Comparison of ENCODE assay signal across 12 cellular contexts in the genomic region with DNA sequence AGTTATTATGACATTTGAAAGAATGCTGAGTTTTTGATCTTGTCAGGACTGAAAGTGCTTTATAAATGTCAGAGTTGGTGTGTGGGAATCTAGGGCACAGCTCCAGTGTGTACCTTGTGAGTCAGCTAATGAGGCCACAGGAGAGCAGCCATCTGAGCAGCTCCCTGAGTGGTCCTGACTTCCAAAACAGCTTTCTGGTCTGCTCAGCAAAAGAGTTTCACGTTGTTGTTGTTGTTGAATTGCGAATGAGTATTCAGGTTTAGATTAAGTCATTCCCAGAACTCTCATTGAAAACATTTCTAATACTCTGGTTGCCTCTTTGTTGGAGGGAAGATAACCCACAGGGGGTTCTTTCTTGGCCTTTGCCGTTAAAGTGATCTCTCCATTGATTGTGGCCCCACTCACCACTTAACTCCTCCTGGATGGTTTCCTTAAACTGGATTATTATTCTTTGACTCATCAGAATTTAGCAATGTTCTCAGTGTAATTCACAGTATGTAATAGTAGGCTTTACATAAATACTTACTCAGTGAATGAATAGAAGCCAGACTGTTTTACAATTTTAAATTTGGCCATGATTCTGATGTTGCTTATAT.
DNase-seq lines count a peak whose midpoint lies in the region; ATAC-seq and TF ChIP-seq lines count a peak whose summit lies in the region.
"Had no signal": no experiment of that assay in that cellular context is flagged by ENCODE, and none has a peak within 500 bp of the region (broad histone marks: within the 10 kb centered on the region; RNA-seq: fewer than 3 reads in every experiment).

No MANE protein-coding gene starts in this region.

- in situ Hi-C loops in GM23248 (cut with MboI): no loop called here
- in situ Hi-C loops in astrocyte of the cerebellum (cut with HindIII; ENCODE audit: low sequenced_read_pairs): no loop called here

- no peaks in the 10 kb centered on the region for H3K4me1 Mint-ChIP-seq in natural killer cell
- H3K4me1 Mint-ChIP-seq: B cell had no signal

- H3K79me2 ChIP-seq in GM23248 (ENCODE audit: insufficient read depth): no peaks in the 10 kb centered on the region

- H3K4me1 ChIP-seq in GM23248 (ENCODE audit: insufficient read depth): peaks cover 24% of the 10 kb centered on the region
- H3K4me1 ChIP-seq: upper lobe of right lung had no signal

- TF ChIP-seq CTCF in astrocyte of the cerebellum (IDR thresholded peaks at IDR 0.05; ENCODE audit: low read depth, low read length, missing control alignments) (no peak), kidney epithelial cell (IDR thresholded peaks at IDR 0.05; ENCODE audit: insufficient read depth, low read length, poor library complexity, severe bottlenecking) (no peak), natural killer cell (IDR thresholded peaks at IDR 0.05) (no peak)

- H3K27ac ChIP-seq in GM23248: peak overlapping the region; percentile 67
- H3K27ac ChIP-seq: upper lobe of right lung had no signal

- no peaks in the 10 kb centered on the region for H3K9me3 Mint-ChIP-seq in natural killer cell

- peaks cover 5% of the 10 kb centered on the region for H3K9me2 ChIP-seq in GM23248 (ENCODE audit: insufficient read depth)

- H3K4me2 ChIP-seq in GM23248 (ENCODE audit: unreplicated experiment): peak overlapping the region; percentile 54

- intact Hi-C loops in natural killer cell (cut with micrococcal nuclease): no loop called here

- ATAC-seq in natural killer cell: no peak
- ATAC-seq: natural killer cell treated with Interleukin-12 subunit alpha and Interleukin-12 subunit beta and Interleukin-15 and Interleukin-18, amount 100 ng/mL, for 72 hours; upper lobe of right lung had no signal

- H2AFZ ChIP-seq in GM23248: peak overlapping the region; percentile 48; the same call in 1 of the 2 replicates

- DNase-seq in A172 (ENCODE audit: low spot score) (peak; percentile 60), GM23248 (peak; percentile 80), astrocyte of the cerebellum (ENCODE audit: low read depth) (peak; percentile 65), kidney epithelial cell (ENCODE audit: low read depth) (peak; percentile 79), hippocampal formation (lab: John Stamatoyannopoulos, UW) (no peak), KG1 (lab: John Stamatoyannopoulos, UW) (no peak), natural killer cell (no peak), NCI-H82 treated with DMSO at 0.1 percent for 48 hours (lab: John Stamatoyannopoulos, UW; ENCODE audit: unreplicated experiment) (no peak)
- DNase-seq: stimulated activated CD4-positive, alpha-beta T cell treated with anti-CD3 and anti-CD28 coated beads, Interleukin-12 subunit alpha, Interleukin-12 subunit beta, amount 100 ng/mL, for 4 hours; upper lobe of right lung had no signal

- H3K36me3 ChIP-seq in GM23248 (ENCODE audit: low read depth): no peaks in the 10 kb centered on the region
- H3K36me3 ChIP-seq in kidney epithelial cell (ENCODE audit: control insufficient read depth, insufficient read depth, low read length): no peaks in the 10 kb centered on the region
- H3K36me3 ChIP-seq: upper lobe of right lung had no signal

- no peaks in the 10 kb centered on the region for H3K36me3 Mint-ChIP-seq in natural killer cell
- H3K36me3 Mint-ChIP-seq: natural killer cell treated with Interleukin-12 subunit alpha and Interleukin-12 subunit beta and Interleukin-15 and Interleukin-18, amount 100 ng/mL, for 72 hours had no signal

- no peak overlapping the region for H3K9ac ChIP-seq in GM23248

- H3K27me3 Mint-ChIP-seq in natural killer cell (ENCODE audit: low read depth in 2 of 2): no peaks in the 10 kb centered on the region
- H3K27me3 Mint-ChIP-seq: B cell; natural killer cell treated with Interleukin-12 subunit alpha and Interleukin-12 subunit beta and Interleukin-15 and Interleukin-18, amount 100 ng/mL, for 72 hours had no signal

- no peaks in the 10 kb centered on the region for H3K27me3 ChIP-seq in GM23248 (replicated peaks; ENCODE audit: insufficient read depth)
- no peaks in the 10 kb centered on the region for H3K27me3 ChIP-seq in kidney epithelial cell (ENCODE audit: control insufficient read depth, insufficient read depth, low read length)
- H3K27me3 ChIP-seq: upper lobe of right lung had no signal

- H3K9me3 ChIP-seq in GM23248 (ENCODE audit: low read depth): no peaks in the 10 kb centered on the region
- H3K9me3 ChIP-seq: upper lobe of right lung had no signal

- H4K20me1 ChIP-seq in GM23248 (ENCODE audit: insufficient read depth): no peaks in the 10 kb centered on the region

- WGBS in GM23248 (ENCODE audit: low coverage in 1 of 2, low lambda C conversion rate in 2 of 2, missing lambda C conversion rate in 2 of 2), 2 experiments: 19 to 27% methylated on average over 3 of the region's 3 CpGs

- peaks cover 30% of the 10 kb centered on the region for H3F3A ChIP-seq in GM23248 (ENCODE audit: insufficient read depth)

- H3K4me3 Mint-ChIP-seq in natural killer cell: no peak overlapping the region
- H3K4me3 Mint-ChIP-seq: B cell; natural killer cell treated with Interleukin-12 subunit alpha and Interleukin-12 subunit beta and Interleukin-15 and Interleukin-18, amount 100 ng/mL, for 72 hours had no signal

- H3K27ac Mint-ChIP-seq in natural killer cell: no peak overlapping the region
- H3K27ac Mint-ChIP-seq: B cell; natural killer cell treated with Interleukin-12 subunit alpha and Interleukin-12 subunit beta and Interleukin-15 and Interleukin-18, amount 100 ng/mL, for 72 hours had no signal

- H3K4me3 ChIP-seq in GM23248 (peak overlapping the region; percentile 40), astrocyte of the cerebellum (ENCODE audit: low read depth, low read length) (no peak overlapping the region), kidney epithelial cell (ENCODE audit: low read depth, low read length) (no peak overlapping the region)
- H3K4me3 ChIP-seq: upper lobe of right lung had no signal

Comparison
In these comparisons a context has a peak if more than half of its experiments do, and no peak if none do; other contexts are left out.
1. DNase-seq: peak in A172 (single experiment), GM23248 (single experiment), astrocyte of the cerebellum (single experiment) and kidney epithelial cell (single experiment); none in hippocampal formation (0 of 2), KG1 (single experiment), natural killer cell (single experiment) and NCI-H82 treated with DMSO at 0.1 percent for 48 hours (single experiment).